23 cellular contexts compared by ENCODE assay signal in genomic region chr17:70819183-70819582, GRCh38.
"Had no signal": no experiment of that assay in that cellular context is flagged by ENCODE, and none has a peak within 500 bp of the region (broad histone marks: within the 10 kb centered on the region; RNA-seq: fewer than 3 reads in every experiment).

No MANE protein-coding gene starts in this region.

- H3K4me3 ChIP-seq: coronary artery, dorsolateral prefrontal cortex, esophagus muscularis mucosa, gastrocnemius medialis, heart right ventricle, left lung, lower lobe of right lung, mucosa of descending colon had no signal

- H3K4me1 ChIP-seq: esophagus muscularis mucosa, gastrocnemius medialis, heart right ventricle, left lung, lower lobe of right lung had no signal

- H3K27ac ChIP-seq: coronary artery, dorsolateral prefrontal cortex, esophagus muscularis mucosa, gastrocnemius medialis, heart right ventricle, left lung, lower lobe of right lung had no signal

- H3K9me3 ChIP-seq: esophagus muscularis mucosa, gastrocnemius medialis, lower lobe of right lung, mucosa of descending colon had no signal

- FAIRE-seq: endothelial cell of umbilical vein, islet of Langerhans, keratinocyte had no signal

- H3K36me3 ChIP-seq: esophagus muscularis mucosa, gastrocnemius medialis, heart right ventricle, left lung, lower lobe of right lung had no signal

- H3K27me3 ChIP-seq: dorsolateral prefrontal cortex, esophagus muscularis mucosa, gastrocnemius medialis, left lung had no signal

- DNase-seq: dermis blood vessel endothelial cell; dorsolateral prefrontal cortex; effector CD4-positive, alpha-beta T cell; effector memory CD4-positive, alpha-beta T cell; foreskin fibroblast; foreskin melanocyte; gastrocnemius medialis; glutamatergic neuron; head of caudate nucleus; heart right ventricle; hippocampal formation; left cardiac atrium; left lung; left ventricle myocardium superior; lower lobe of right lung; mesenchymal stem cell; mucosa of descending colon; naive B cell had no signal

- ATAC-seq: gastrocnemius medialis, heart right ventricle, left cardiac atrium, left lung, left ventricle myocardium superior, lower lobe of right lung, mucosa of descending colon had no signal
